ENCODE assay signal across 2 cellular contexts in genomic region chr6:169766232-169766631, GRCh38.
TF ChIP-seq lines count a peak whose summit lies in the region.

No MANE protein-coding gene starts in this region.

TF ChIP-seq in IMR-90, 13 proteins besides CTCF, POLR2A, EP300 and RAD21:
- TF ChIP-seq CEBPB (IDR thresholded peaks at IDR 0.05; ENCODE audit: low read depth, low read length) = no peak
- no peak for TF ChIP-seq SMC3 (IDR thresholded peaks at IDR 0.05; ENCODE audit: low read depth, low read length)
- no peak for TF ChIP-seq CHD1 (IDR thresholded peaks at IDR 0.05; ENCODE audit: low read depth, low read length)
- no peak for TF ChIP-seq NFE2L2 (IDR thresholded peaks at IDR 0.05; ENCODE audit: low read depth, low read length)
- no peak for TF ChIP-seq MAFK (IDR thresholded peaks at IDR 0.05; ENCODE audit: low read depth, low read length)
- TF ChIP-seq BHLHE40 (IDR thresholded peaks at IDR 0.05; ENCODE audit: low read depth, low read length) = no peak
- TF ChIP-seq RFX5 (IDR thresholded peaks at IDR 0.05; ENCODE audit: low read depth, low read length) = no peak
- TF ChIP-seq RCOR1 (IDR thresholded peaks at IDR 0.05; ENCODE audit: insufficient replicate concordance, low read length) = no peak
- TF ChIP-seq MAZ (IDR thresholded peaks at IDR 0.05; ENCODE audit: borderline replicate concordance, low read depth, low read length) = no peak
- TF ChIP-seq, protein P1, sequence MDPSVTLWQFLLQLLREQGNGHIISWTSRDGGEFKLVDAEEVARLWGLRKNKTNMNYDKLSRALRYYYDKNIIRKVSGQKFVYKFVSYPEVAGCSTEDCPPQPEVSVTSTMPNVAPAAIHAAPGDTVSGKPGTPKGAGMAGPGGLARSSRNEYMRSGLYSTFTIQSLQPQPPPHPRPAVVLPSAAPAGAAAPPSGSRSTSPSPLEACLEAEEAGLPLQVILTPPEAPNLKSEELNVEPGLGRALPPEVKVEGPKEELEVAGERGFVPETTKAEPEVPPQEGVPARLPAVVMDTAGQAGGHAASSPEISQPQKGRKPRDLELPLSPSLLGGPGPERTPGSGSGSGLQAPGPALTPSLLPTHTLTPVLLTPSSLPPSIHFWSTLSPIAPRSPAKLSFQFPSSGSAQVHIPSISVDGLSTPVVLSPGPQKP (IDR thresholded peaks at IDR 0.05; ENCODE audit: borderline replicate concordance, low read depth, low read length) = no peak
- no peak for TF ChIP-seq FOS (IDR thresholded peaks at IDR 0.05; ENCODE audit: low read depth, low read length)
- no peak for TF ChIP-seq MXI1 (IDR thresholded peaks at IDR 0.05; ENCODE audit: borderline replicate concordance, low read depth, low read length)

TF ChIP-seq in GM23338, 12 proteins besides CTCF, POLR2A, EP300 and RAD21:
- no peak for TF ChIP-seq POLR2AphosphoS5 (IDR thresholded peaks at IDR 0.05; ENCODE audit: low read depth)
- no peak for TF ChIP-seq ZNF331 (CRISPR knock-in tag; IDR thresholded peaks at IDR 0.05; ENCODE audit: low read depth)
- TF ChIP-seq, protein P2, sequence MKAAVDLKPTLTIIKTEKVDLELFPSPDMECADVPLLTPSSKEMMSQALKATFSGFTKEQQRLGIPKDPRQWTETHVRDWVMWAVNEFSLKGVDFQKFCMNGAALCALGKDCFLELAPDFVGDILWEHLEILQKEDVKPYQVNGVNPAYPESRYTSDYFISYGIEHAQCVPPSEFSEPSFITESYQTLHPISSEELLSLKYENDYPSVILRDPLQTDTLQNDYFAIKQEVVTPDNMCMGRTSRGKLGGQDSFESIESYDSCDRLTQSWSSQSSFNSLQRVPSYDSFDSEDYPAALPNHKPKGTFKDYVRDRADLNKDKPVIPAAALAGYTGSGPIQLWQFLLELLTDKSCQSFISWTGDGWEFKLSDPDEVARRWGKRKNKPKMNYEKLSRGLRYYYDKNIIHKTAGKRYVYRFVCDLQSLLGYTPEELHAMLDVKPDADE (IDR thresholded peaks at IDR 0.05) = no peak
- no peak for TF ChIP-seq EZH2 (IDR thresholded peaks at IDR 0.05; ENCODE audit: low read depth, unreplicated experiment)
- no peak for TF ChIP-seq EZH2phosphoT487 (IDR thresholded peaks at IDR 0.05; ENCODE audit: unreplicated experiment)
- TF ChIP-seq, protein P3, sequence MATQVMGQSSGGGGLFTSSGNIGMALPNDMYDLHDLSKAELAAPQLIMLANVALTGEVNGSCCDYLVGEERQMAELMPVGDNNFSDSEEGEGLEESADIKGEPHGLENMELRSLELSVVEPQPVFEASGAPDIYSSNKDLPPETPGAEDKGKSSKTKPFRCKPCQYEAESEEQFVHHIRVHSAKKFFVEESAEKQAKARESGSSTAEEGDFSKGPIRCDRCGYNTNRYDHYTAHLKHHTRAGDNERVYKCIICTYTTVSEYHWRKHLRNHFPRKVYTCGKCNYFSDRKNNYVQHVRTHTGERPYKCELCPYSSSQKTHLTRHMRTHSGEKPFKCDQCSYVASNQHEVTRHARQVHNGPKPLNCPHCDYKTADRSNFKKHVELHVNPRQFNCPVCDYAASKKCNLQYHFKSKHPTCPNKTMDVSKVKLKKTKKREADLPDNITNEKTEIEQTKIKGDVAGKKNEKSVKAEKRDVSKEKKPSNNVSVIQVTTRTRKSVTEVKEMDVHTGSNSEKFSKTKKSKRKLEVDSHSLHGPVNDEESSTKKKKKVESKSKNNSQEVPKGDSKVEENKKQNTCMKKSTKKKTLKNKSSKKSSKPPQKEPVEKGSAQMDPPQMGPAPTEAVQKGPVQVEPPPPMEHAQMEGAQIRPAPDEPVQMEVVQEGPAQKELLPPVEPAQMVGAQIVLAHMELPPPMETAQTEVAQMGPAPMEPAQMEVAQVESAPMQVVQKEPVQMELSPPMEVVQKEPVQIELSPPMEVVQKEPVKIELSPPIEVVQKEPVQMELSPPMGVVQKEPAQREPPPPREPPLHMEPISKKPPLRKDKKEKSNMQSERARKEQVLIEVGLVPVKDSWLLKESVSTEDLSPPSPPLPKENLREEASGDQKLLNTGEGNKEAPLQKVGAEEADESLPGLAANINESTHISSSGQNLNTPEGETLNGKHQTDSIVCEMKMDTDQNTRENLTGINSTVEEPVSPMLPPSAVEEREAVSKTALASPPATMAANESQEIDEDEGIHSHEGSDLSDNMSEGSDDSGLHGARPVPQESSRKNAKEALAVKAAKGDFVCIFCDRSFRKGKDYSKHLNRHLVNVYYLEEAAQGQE (IDR thresholded peaks at IDR 0.05; ENCODE audit: unreplicated experiment) = no peak
- no peak for TF ChIP-seq ZNF114 (CRISPR knock-in tag; IDR thresholded peaks at IDR 0.05)
- TF ChIP-seq, protein P4, sequence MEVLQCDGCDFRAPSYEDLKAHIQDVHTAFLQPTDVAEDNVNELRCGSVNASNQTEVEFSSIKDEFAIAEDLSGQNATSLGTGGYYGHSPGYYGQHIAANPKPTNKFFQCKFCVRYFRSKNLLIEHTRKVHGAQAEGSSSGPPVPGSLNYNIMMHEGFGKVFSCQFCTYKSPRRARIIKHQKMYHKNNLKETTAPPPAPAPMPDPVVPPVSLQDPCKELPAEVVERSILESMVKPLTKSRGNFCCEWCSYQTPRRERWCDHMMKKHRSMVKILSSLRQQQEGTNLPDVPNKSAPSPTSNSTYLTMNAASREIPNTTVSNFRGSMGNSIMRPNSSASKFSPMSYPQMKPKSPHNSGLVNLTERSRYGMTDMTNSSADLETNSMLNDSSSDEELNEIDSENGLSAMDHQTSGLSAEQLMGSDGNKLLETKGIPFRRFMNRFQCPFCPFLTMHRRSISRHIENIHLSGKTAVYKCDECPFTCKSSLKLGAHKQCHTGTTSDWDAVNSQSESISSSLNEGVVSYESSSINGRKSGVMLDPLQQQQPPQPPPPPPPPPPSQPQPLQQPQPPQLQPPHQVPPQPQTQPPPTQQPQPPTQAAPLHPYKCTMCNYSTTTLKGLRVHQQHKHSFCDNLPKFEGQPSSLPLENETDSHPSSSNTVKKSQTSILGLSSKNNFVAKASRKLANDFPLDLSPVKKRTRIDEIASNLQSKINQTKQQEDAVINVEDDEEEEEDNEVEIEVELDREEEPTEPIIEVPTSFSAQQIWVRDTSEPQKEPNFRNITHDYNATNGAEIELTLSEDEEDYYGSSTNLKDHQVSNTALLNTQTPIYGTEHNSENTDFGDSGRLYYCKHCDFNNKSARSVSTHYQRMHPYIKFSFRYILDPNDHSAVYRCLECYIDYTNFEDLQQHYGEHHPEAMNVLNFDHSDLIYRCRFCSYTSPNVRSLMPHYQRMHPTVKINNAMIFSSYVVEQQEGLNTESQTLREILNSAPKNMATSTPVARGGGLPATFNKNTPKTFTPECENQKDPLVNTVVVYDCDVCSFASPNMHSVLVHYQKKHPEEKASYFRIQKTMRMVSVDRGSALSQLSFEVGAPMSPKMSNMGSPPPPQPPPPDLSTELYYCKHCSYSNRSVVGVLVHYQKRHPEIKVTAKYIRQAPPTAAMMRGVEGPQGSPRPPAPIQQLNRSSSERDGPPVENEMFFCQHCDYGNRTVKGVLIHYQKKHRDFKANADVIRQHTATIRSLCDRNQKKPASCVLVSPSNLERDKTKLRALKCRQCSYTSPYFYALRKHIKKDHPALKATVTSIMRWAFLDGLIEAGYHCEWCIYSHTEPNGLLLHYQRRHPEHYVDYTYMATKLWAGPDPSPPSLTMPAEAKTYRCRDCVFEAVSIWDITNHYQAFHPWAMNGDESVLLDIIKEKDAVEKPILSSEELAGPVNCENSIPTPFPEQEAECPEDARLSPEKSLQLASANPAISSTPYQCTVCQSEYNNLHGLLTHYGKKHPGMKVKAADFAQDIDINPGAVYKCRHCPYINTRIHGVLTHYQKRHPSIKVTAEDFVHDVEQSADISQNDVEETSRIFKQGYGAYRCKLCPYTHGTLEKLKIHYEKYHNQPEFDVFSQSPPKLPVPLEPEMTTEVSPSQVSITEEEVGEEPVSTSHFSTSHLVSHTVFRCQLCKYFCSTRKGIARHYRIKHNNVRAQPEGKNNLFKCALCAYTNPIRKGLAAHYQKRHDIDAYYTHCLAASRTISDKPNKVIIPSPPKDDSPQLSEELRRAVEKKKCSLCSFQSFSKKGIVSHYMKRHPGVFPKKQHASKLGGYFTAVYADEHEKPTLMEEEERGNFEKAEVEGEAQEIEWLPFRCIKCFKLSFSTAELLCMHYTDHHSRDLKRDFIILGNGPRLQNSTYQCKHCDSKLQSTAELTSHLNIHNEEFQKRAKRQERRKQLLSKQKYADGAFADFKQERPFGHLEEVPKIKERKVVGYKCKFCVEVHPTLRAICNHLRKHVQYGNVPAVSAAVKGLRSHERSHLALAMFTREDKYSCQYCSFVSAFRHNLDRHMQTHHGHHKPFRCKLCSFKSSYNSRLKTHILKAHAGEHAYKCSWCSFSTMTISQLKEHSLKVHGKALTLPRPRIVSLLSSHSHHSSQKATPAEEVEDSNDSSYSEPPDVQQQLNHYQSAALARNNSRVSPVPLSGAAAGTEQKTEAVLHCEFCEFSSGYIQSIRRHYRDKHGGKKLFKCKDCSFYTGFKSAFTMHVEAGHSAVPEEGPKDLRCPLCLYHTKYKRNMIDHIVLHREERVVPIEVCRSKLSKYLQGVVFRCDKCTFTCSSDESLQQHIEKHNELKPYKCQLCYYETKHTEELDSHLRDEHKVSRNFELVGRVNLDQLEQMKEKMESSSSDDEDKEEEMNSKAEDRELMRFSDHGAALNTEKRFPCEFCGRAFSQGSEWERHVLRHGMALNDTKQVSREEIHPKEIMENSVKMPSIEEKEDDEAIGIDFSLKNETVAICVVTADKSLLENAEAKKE (CRISPR knock-in tag; IDR thresholded peaks at IDR 0.05) = no peak
- no peak for TF ChIP-seq JUNB (IDR thresholded peaks at IDR 0.05; ENCODE audit: unreplicated experiment)
- TF ChIP-seq STAT1 (IDR thresholded peaks at IDR 0.05; ENCODE audit: unreplicated experiment) = no peak
- no peak for TF ChIP-seq NANOG (IDR thresholded peaks at IDR 0.05; ENCODE audit: borderline replicate concordance)
- no peak for TF ChIP-seq CREB1 (CRISPR knock-in tag; IDR thresholded peaks at IDR 0.05; ENCODE audit: low read depth)
